In the genomic region with DNA sequence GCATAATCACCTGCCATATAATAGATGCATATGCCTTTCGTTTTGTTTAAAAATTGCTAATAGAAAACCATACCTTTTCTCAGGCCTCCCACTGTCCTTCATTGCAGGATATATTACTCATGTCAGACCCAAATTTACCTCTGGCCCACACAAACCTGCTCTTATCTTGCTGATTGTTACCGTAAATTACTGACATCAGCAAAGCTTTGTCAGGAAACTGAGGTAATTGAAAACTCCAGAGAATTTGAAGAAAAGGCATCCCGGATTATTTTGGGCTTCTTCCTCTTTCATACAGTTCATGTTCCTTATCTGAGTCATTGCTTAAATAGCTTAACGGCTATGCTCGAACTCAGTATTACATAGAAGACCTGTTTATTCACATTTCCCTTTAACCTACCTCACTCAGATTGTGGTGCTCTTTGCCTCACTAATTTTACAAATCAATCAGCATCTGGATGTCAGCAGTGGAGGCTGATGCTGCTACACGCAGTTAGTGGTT, we compare ENCODE assay signal across 11 cellular contexts.
DNase-seq lines count a peak whose midpoint lies in the region; ATAC-seq and TF ChIP-seq lines count a peak whose summit lies in the region.
"Had no signal": no experiment of that assay in that cellular context is flagged by ENCODE, and none has a peak within 500 bp of the region (broad histone marks: within the 10 kb centered on the region; RNA-seq: fewer than 3 reads in every experiment).

No MANE protein-coding gene starts in this region.

- in situ Hi-C loops in GM13977 (cut with MboI; ENCODE audit: low pct_unique_long_range_greater_than_20kb, low sequenced_read_pairs, unreplicated experiment): no loop called here

- no peaks in the 10 kb centered on the region for H3K9me3 ChIP-seq in ascending aorta
- H3K9me3 ChIP-seq: gastroesophageal sphincter had no signal

- TF ChIP-seq CTCF in GM13977 (IDR thresholded peaks at IDR 0.05; ENCODE audit: extremely low read depth, insufficient read depth, missing control alignments) (no peak), ascending aorta (IDR thresholded peaks at IDR 0.05) (no peak)

- DNase-seq in GM13977 (ENCODE audit: low spot score) (peak; percentile 42), dedifferentiated amniotic fluid mesenchymal stem cell (ENCODE audit: extremely low spot score) (peak; percentile 37), inferior parietal cortex (ENCODE audit: extremely low spot score) (no peak), C1 segment of cervical spinal cord (lab: John Stamatoyannopoulos, UW) (no peak), hypothalamus (lab: John Stamatoyannopoulos, UW) (no peak), ascending aorta (ENCODE audit: low spot score in 2 of 2) (no peak)
- DNase-seq: NCI-H510A, small intestine had no signal

- no peaks in the 10 kb centered on the region for H3K36me3 ChIP-seq in ascending aorta
- H3K36me3 ChIP-seq: gastroesophageal sphincter had no signal

- no peak overlapping the region for H3K27ac ChIP-seq in ascending aorta
- H3K27ac ChIP-seq: gastroesophageal sphincter had no signal

- H3K27me3 ChIP-seq in ascending aorta: no peaks in the 10 kb centered on the region
- H3K27me3 ChIP-seq: gastroesophageal sphincter had no signal

- H3K4me3 ChIP-seq in ascending aorta: no peak overlapping the region
- H3K4me3 ChIP-seq: gastroesophageal sphincter had no signal

- peak; percentile 61 for ATAC-seq in GM21528 (IDR thresholded peaks at IDR 0.05; ENCODE audit: low FRiP score, unreplicated experiment)
- peak; percentile 81 for ATAC-seq in HG03565 (IDR thresholded peaks at IDR 0.05; ENCODE audit: unreplicated experiment)
- ATAC-seq: gastroesophageal sphincter had no signal

- H3K4me1 ChIP-seq in ascending aorta: no peaks in the 10 kb centered on the region
- H3K4me1 ChIP-seq: gastroesophageal sphincter had no signal

- intact Hi-C loops in ascending aorta (cut with DNase I): no loop called here

Comparison
In these comparisons a context has a peak if more than half of its experiments do, and no peak if none do; other contexts are left out.
1. DNase-seq: peak in GM13977 (single experiment) and dedifferentiated amniotic fluid mesenchymal stem cell (single experiment); none in inferior parietal cortex (single experiment), C1 segment of cervical spinal cord (0 of 14), hypothalamus (0 of 51) and ascending aorta (0 of 2).